2 cellular contexts compared by ENCODE assay signal in genomic region chr20:44917399-44917798, GRCh38.
TF ChIP-seq lines count a peak whose summit lies in the region.

No MANE protein-coding gene starts in this region.

TF ChIP-seq in HepG2, 621 proteins besides CTCF, POLR2A, EP300 and RAD21:
- TF ChIP-seq ZNF629 (CRISPR knock-in tag; conservative IDR thresholded peaks at IDR 0.05) (peak; percentile 82), ZNF670 (CRISPR knock-in tag; IDR thresholded peaks at IDR 0.05; ENCODE audit: borderline replicate concordance) (no peak)

TF ChIP-seq in K562, 482 proteins besides CTCF, POLR2A, EP300 and RAD21:
- TF ChIP-seq BCOR (IDR thresholded peaks at IDR 0.05): 0 out of 2 replicates have a peak, but pooled peaks have one; percentile 23
- peak; percentile 34 for TF ChIP-seq RBM25 (IDR thresholded peaks at IDR 0.05; ENCODE audit: low read depth, low read length, severe bottlenecking)
- no peak for TF ChIP-seq RFX5 (IDR thresholded peaks at IDR 0.05; ENCODE audit: low read depth, low read length)
- no peak for TF ChIP-seq SMARCA4 (IDR thresholded peaks at IDR 0.05)
- peak; percentile 66 for TF ChIP-seq ZNF121 (CRISPR knock-in tag; conservative IDR thresholded peaks at IDR 0.05)
